8 cellular contexts compared by ENCODE assay signal in genomic region chr12:89529738-89530137, GRCh38. TPM values are rescaled to one million over a fixed set of nuclear protein-coding genes. Genes with fewer than 3 reads are reported as not detected.
DNase-seq lines count a peak whose midpoint lies in the region; ATAC-seq and TF ChIP-seq lines count a peak whose summit lies in the region.

No MANE protein-coding gene starts in this region.

- H3K9me2 ChIP-seq in GM23248 (ENCODE audit: insufficient read depth), result no peaks in the 10 kb centered on the region

- WGBS in GM23248 (ENCODE audit: low coverage in 1 of 2, low lambda C conversion rate in 2 of 2, missing lambda C conversion rate in 2 of 2), 2 experiments, result 0 to 9% methylated on average over 1 of the region's 1 CpG

- H3K36me3 ChIP-seq in GM23248 (ENCODE audit: low read depth) (no peaks in the 10 kb centered on the region), ascending aorta (no peaks in the 10 kb centered on the region), vagina (no peaks in the 10 kb centered on the region)

- H3K27me3 ChIP-seq in GM23248 (replicated peaks; ENCODE audit: insufficient read depth), result no peaks in the 10 kb centered on the region
- H3K27me3 ChIP-seq in ascending aorta, result no peaks in the 10 kb centered on the region
- H3K27me3 ChIP-seq in vagina, result no peaks in the 10 kb centered on the region

- TF ChIP-seq POLR2A in vagina (IDR thresholded peaks at IDR 0.05), result no peak

- DNase-seq in Daoy (ENCODE audit: low read depth) (peak; percentile 17), GM23248 (peak; percentile 71), NCI-H2029 treated with DMSO at 0.1 percent for 48 hours (lab: John Stamatoyannopoulos, UW) (peak; percentile 33), ascending aorta (ENCODE audit: low spot score in 2 of 2) (no peak), kidney glomerular epithelial cell (lab: John Stamatoyannopoulos, UW) (peak; percentile 37), vagina (ENCODE audit: extremely low spot score in 2 of 2) (no peak)
- no peak for DNase-seq in activated CD8-positive, alpha-beta memory T cell treated with anti-CD3 and anti-CD28 coated beads, Interleukin-2, amount 50 U/mL, for 48 hours

- 0 out of 2 replicates have a peak, but pooled peaks cover 10% of the 10 kb centered on the region for H3K79me2 ChIP-seq in GM23248 (ENCODE audit: insufficient read depth)

- in situ Hi-C loops in GM23248 (cut with MboI), result no loop called here

- H3K9me3 ChIP-seq in GM23248 (ENCODE audit: low read depth) (no peaks in the 10 kb centered on the region), ascending aorta (no peaks in the 10 kb centered on the region), vagina (no peaks in the 10 kb centered on the region)

- H3K4me1 ChIP-seq in GM23248 (ENCODE audit: insufficient read depth) (peaks cover 6% of the 10 kb centered on the region; the same call in 1 of the 2 replicates), ascending aorta (no peaks in the 10 kb centered on the region), vagina (peaks cover 13% of the 10 kb centered on the region)

- intact Hi-C loops in ascending aorta (cut with DNase I) (loop anchor here (5.0 to 10.0 kb wide), 2 partner anchors 145 to 1387 kb away; partner anchors contain the start of genes CEP290 and TMTC3), vagina (cut with DNase I) (loop anchor here (10.0 kb wide), 1 partner anchor 55 kb away; no protein-coding TSS in a partner anchor)

- H3F3A ChIP-seq in GM23248 (ENCODE audit: insufficient read depth), result 0 out of 2 replicates have a peak, but pooled peaks cover 4% of the 10 kb centered on the region

- TF ChIP-seq CTCF in ascending aorta (IDR thresholded peaks at IDR 0.05) (peak; percentile 31 to 77 (median 62)), vagina (IDR thresholded peaks at IDR 0.05) (peak; percentile 44 to 59 (median 56))

- no peak overlapping the region for H3K27ac ChIP-seq in GM23248
- H3K27ac ChIP-seq in ascending aorta, result no peak overlapping the region
- no peak overlapping the region for H3K27ac ChIP-seq in vagina

- no peak overlapping the region for H2AFZ ChIP-seq in GM23248

- ATAC-seq in HG02981 (IDR thresholded peaks at IDR 0.05; ENCODE audit: unreplicated experiment), result no peak

- no peak overlapping the region for H3K9ac ChIP-seq in GM23248

- no peak overlapping the region for H3K4me2 ChIP-seq in GM23248 (ENCODE audit: unreplicated experiment)

- no peak overlapping the region for H3K4me3 ChIP-seq in GM23248
- no peak overlapping the region for H3K4me3 ChIP-seq in ascending aorta
- no peak overlapping the region for H3K4me3 ChIP-seq in vagina

- no peaks in the 10 kb centered on the region for H4K20me1 ChIP-seq in GM23248 (ENCODE audit: insufficient read depth)

RNA-seq across cellular contexts. Expression of gene POC1B, which starts 3.9 kb away (rescaled TPM):
- total RNA-seq in Daoy (2014; rRNA removed; shearing (Covaris generic)), result 11.1 and 13.4 TPM in 2 replicates
- 8.3 and 16.8 TPM in 2 replicates for total RNA-seq in GM23248 (2014; rRNA removed; shearing (Covaris generic))
- polyA plus RNA-seq in GM23248 (2016; fragmentation: Nextera tagmentation; extraction: Ambion mirVana), result 14.5 and 15.0 TPM in 2 replicates
- 15.8 TPM for total RNA-seq in ascending aorta
- 18.9 TPM for total RNA-seq in vagina

RNA-seq across cellular contexts. Expression of gene GALNT4, which starts 5.1 kb away (rescaled TPM):
- 4.9 and 5.1 TPM in 2 replicates for total RNA-seq in Daoy (2014; rRNA removed; shearing (Covaris generic))
- 6.4 and 10.6 TPM in 2 replicates for total RNA-seq in GM23248 (2014; rRNA removed; shearing (Covaris generic))
- 6.4 and 7.3 TPM in 2 replicates for polyA plus RNA-seq in GM23248 (2016; fragmentation: Nextera tagmentation; extraction: Ambion mirVana)
- 3.3 TPM for total RNA-seq in ascending aorta
- total RNA-seq in vagina, result 0.49 TPM

Comparison
In these comparisons a context has a peak if more than half of its experiments do, and no peak if none do; other contexts are left out.
1. DNase-seq: peak in Daoy (single experiment), GM23248 (single experiment), NCI-H2029 treated with DMSO at 0.1 percent for 48 hours (single experiment) and kidney glomerular epithelial cell (single experiment); none in ascending aorta (0 of 2), vagina (0 of 2) and activated CD8-positive, alpha-beta memory T cell treated with anti-CD3 and anti-CD28 coated beads, Interleukin-2, amount 50 U/mL, for 48 hours (single experiment).